8 cellular contexts compared by ENCODE assay signal in genomic region chr7:104206841-104207240, GRCh38. TPM values are rescaled to one million over a fixed set of nuclear protein-coding genes. Genes with fewer than 3 reads are reported as not detected.
A peak's percentile ranks its signal among the peaks of the same experiment; 100 is the strongest.
DNase-seq lines count a peak whose midpoint lies in the region; ATAC-seq and TF ChIP-seq lines count a peak whose summit lies in the region.

No MANE protein-coding gene starts in this region.

- TF ChIP-seq EP300 in neural cell (conservative IDR thresholded peaks at IDR 0.05; ENCODE audit: poor library complexity, severe bottlenecking) = no peak

- H3F3A ChIP-seq in MM.1S (ENCODE audit: insufficient read depth, low read length) (no peaks in the 10 kb centered on the region), neural cell (ENCODE audit: insufficient read depth, low read length, poor library complexity, severe bottlenecking) (no peaks in the 10 kb centered on the region)

- TF ChIP-seq CTCF in MM.1S (IDR thresholded peaks at IDR 0.05; ENCODE audit: low read length) (no peak), colonic mucosa (IDR thresholded peaks at IDR 0.05) (no peak), neural cell (IDR thresholded peaks at IDR 0.05; ENCODE audit: poor library complexity, severe bottlenecking) (no peak)

- intact Hi-C loops in CD4-positive, alpha-beta memory T cell (cut with micrococcal nuclease) = loop anchor here (10.0 kb wide), 1 partner anchor 1062 kb away; the partner anchor contains the start of gene NAPEPLD
- intact Hi-C loops in colonic mucosa (cut with DNase I) = no loop called here

- CTCF ChIA-PET in CD4-positive, alpha-beta memory T cell (lab: Charles Lee; ENCODE audit: partially characterized antibody) = no interaction called here

- H3K4me2 ChIP-seq in MM.1S (ENCODE audit: low read depth, low read length) (peak overlapping the region; percentile 81), neural cell (ENCODE audit: low read length) (peak overlapping the region; percentile 72)

- POLR2A ChIA-PET in CD4-positive, alpha-beta memory T cell (lab: Charles Lee; ENCODE audit: partially characterized antibody) = no interaction called here

- peak overlapping the region; percentile 63 to 74 for H3K4me3 ChIP-seq in CD4-positive, alpha-beta memory T cell (ENCODE audit: low read length in 2 of 2)
- H3K4me3 ChIP-seq in MM.1S (ENCODE audit: low read length) = peak overlapping the region; percentile 95
- peak overlapping the region; percentile 88 for H3K4me3 ChIP-seq in colonic mucosa
- peak overlapping the region; percentile 75 for H3K4me3 ChIP-seq in neural cell (ENCODE audit: low read length)

- TF ChIP-seq RAD21 in neural cell (conservative IDR thresholded peaks at IDR 0.05) = no peak

- no peak for ATAC-seq in HG02870 (IDR thresholded peaks at IDR 0.05; ENCODE audit: unreplicated experiment)

- H3K27ac Mint-ChIP-seq in CD4-positive, alpha-beta memory T cell = peak overlapping the region; percentile 86 to 98 (median 97)

- H3K9me3 ChIP-seq in CD4-positive, alpha-beta memory T cell (ENCODE audit: control insufficient read depth in 1 of 2, low read length in 2 of 2) = no peaks in the 10 kb centered on the region
- no peaks in the 10 kb centered on the region for H3K9me3 ChIP-seq in MM.1S (replicated peaks; ENCODE audit: insufficient read depth, low read length)
- H3K9me3 ChIP-seq in colonic mucosa = no peaks in the 10 kb centered on the region
- no peaks in the 10 kb centered on the region for H3K9me3 ChIP-seq in neural cell (ENCODE audit: low read length)

- H3K79me2 ChIP-seq in MM.1S (ENCODE audit: low read length) (peaks cover 44% of the 10 kb centered on the region), neural cell (replicated peaks; ENCODE audit: insufficient read depth, low read length) (peaks cover 35% of the 10 kb centered on the region)

- peaks cover 21 to 32% of the 10 kb centered on the region in 2 donors for H3K36me3 Mint-ChIP-seq in CD4-positive, alpha-beta memory T cell

- H3K9me2 ChIP-seq in MM.1S (replicated peaks; ENCODE audit: insufficient read depth, low read length) (no peaks in the 10 kb centered on the region), neural cell (ENCODE audit: insufficient read depth, low read length) (no peaks in the 10 kb centered on the region)

- H3K4me1 ChIP-seq in CD4-positive, alpha-beta memory T cell (ENCODE audit: insufficient read depth, low read length) = peaks cover 28% of the 10 kb centered on the region
- H3K4me1 ChIP-seq in MM.1S (ENCODE audit: low read length) (peaks cover 13% of the 10 kb centered on the region), colonic mucosa (peaks cover 3% of the 10 kb centered on the region)

- H3K36me3 ChIP-seq in CD4-positive, alpha-beta memory T cell (ENCODE audit: insufficient read depth, low read length) = peaks cover 15% of the 10 kb centered on the region
- H3K36me3 ChIP-seq in MM.1S (replicated peaks; ENCODE audit: insufficient read depth, low read length) (peaks cover 9% of the 10 kb centered on the region; the same call in 1 of the 2 replicates), colonic mucosa (no peaks in the 10 kb centered on the region), neural cell (ENCODE audit: insufficient read depth, low read length) (no peaks in the 10 kb centered on the region)

- peaks cover under 1 to 14% of the 10 kb centered on the region in 2 donors for H3K27me3 Mint-ChIP-seq in CD4-positive, alpha-beta memory T cell

- peaks cover 0 to 7% (median 0%) of the 10 kb centered on the region in 8 donors for H3K9me3 Mint-ChIP-seq in CD4-positive, alpha-beta memory T cell

- no peaks in the 10 kb centered on the region for H3K27me3 ChIP-seq in CD4-positive, alpha-beta memory T cell (ENCODE audit: insufficient read depth, low read length)
- H3K27me3 ChIP-seq in MM.1S (replicated peaks; ENCODE audit: insufficient read depth, low read length) = no peaks in the 10 kb centered on the region
- no peaks in the 10 kb centered on the region for H3K27me3 ChIP-seq in colonic mucosa
- H3K27me3 ChIP-seq in neural cell (ENCODE audit: insufficient read depth, low read depth, low read length) = no peaks in the 10 kb centered on the region

- no peak for DNase-seq in CD4-positive, alpha-beta memory T cell
- DNase-seq in MM.1S (no peak), colonic mucosa (no peak), NCI-H1105 (lab: John Stamatoyannopoulos, UW) (no peak), UCSD-AML1 (lab: John Stamatoyannopoulos, UW; ENCODE audit: unreplicated experiment) (no peak), DMS153 treated with DMSO at 0.1 percent for 48 hours (lab: John Stamatoyannopoulos, UW; ENCODE audit: unreplicated experiment) (no peak)

- no peaks in the 10 kb centered on the region for H4K20me1 ChIP-seq in MM.1S (ENCODE audit: insufficient read depth, low read length)
- H4K20me1 ChIP-seq in neural cell (ENCODE audit: insufficient read depth) = no peaks in the 10 kb centered on the region

- H3K9ac ChIP-seq in MM.1S (ENCODE audit: low read length) = peak overlapping the region; percentile 87
- H3K9ac ChIP-seq in colonic mucosa (ENCODE audit: low read depth in 2 of 2, low read length in 2 of 2) = peak overlapping the region; percentile 33 to 88
- peak overlapping the region; percentile 74 for H3K9ac ChIP-seq in neural cell (ENCODE audit: low read length)

- peak overlapping the region; percentile 69 for H3K27ac ChIP-seq in CD4-positive, alpha-beta memory T cell (ENCODE audit: low read depth, low read length)
- H3K27ac ChIP-seq in MM.1S (ENCODE audit: low read length) (0 out of 2 replicates have a peak overlapping the region, but pooled peaks have one; percentile 37), colonic mucosa (no peak overlapping the region), neural cell (ENCODE audit: low read length) (no peak overlapping the region)

- H3K4me1 Mint-ChIP-seq in CD4-positive, alpha-beta memory T cell = peaks cover 29 to 41% (median 35%) of the 10 kb centered on the region in 4 donors

- H3K4me3 Mint-ChIP-seq in CD4-positive, alpha-beta memory T cell = peak overlapping the region; percentile 92 to 98 (median 96)

- H2AFZ ChIP-seq in MM.1S (ENCODE audit: low read length) = peak overlapping the region; percentile 93
- H2AFZ ChIP-seq in neural cell (ENCODE audit: low read depth, low read length) = no peak overlapping the region

TF ChIP-seq in neural cell, 6 proteins besides CTCF, POLR2A, EP300 and RAD21:
- TF ChIP-seq REST (IDR thresholded peaks at IDR 0.05; ENCODE audit: borderline replicate concordance) (no peak), SMC3 (conservative IDR thresholded peaks at IDR 0.05; ENCODE audit: poor library complexity) (no peak), TAF1 (IDR thresholded peaks at IDR 0.05; ENCODE audit: low read depth) (no peak), EZH2 (IDR thresholded peaks at IDR 0.05; ENCODE audit: borderline replicate concordance, insufficient read depth, low read length, poor library complexity, severe bottlenecking) (no peak), MXI1 (conservative IDR thresholded peaks at IDR 0.05; ENCODE audit: poor library complexity, severe bottlenecking) (no peak), POLR2AphosphoS5 (IDR thresholded peaks at IDR 0.05) (no peak)

RNA-seq across cellular contexts. Expression of gene ORC5, which starts 1.0 kb away (rescaled TPM):
- total RNA-seq in CD4-positive, alpha-beta memory T cell = 10 to 100 TPM; 26.4 to 31.2 TPM
- polyA plus RNA-seq in CD4-positive, alpha-beta memory T cell = 10 to 100 TPM; 19.0 to 28.3 TPM
- 10 to 100 TPM; 13.9 to 18.9 TPM for total RNA-seq in colonic mucosa
- 23.4 and 27.3 TPM in 2 replicates for polyA plus RNA-seq in neural cell
- polyA minus RNA-seq in neural cell = 47.9 and 54.0 TPM in 2 replicates

Comparison
In these comparisons a context has a peak if more than half of its experiments do, and no peak if none do; other contexts are left out.
1. H3K27ac ChIP-seq: peak in CD4-positive, alpha-beta memory T cell (single experiment) and MM.1S (single experiment); none in colonic mucosa (single experiment) and neural cell (single experiment).
2. Peak in every context shown above with its lines, with median percentiles within 50 percentile points of each other: H3K4me3 ChIP-seq and H3K9ac ChIP-seq.